In genomic region chr15:64095431-64095794, GRCh38 we compare ENCODE assay signal across 1 cellular context.
TF ChIP-seq lines count a peak whose summit lies in the region.

No MANE protein-coding gene starts in this region.

TF ChIP-seq in GM12878, 131 proteins besides CTCF, POLR2A, EP300 and RAD21:
- no peak for TF ChIP-seq IKZF1 (conservative IDR thresholded peaks at IDR 0.05)
- TF ChIP-seq FOXK2 (IDR thresholded peaks at IDR 0.05): no peak
- no peak for TF ChIP-seq IRF5 (IDR thresholded peaks at IDR 0.05; ENCODE audit: borderline replicate concordance)
- TF ChIP-seq SMAD5 (IDR thresholded peaks at IDR 0.05; ENCODE audit: low read depth): no peak
- TF ChIP-seq MYC (IDR thresholded peaks at IDR 0.05; ENCODE audit: insufficient read depth, insufficient read length, insufficient replicate concordance, low read length, severe bottlenecking): no peak
- TF ChIP-seq KLF5 (IDR thresholded peaks at IDR 0.05; ENCODE audit: partially characterized antibody): no peak
TF ChIP-seq in GM12878: peak in this region for 0.
